1 cellular context compared by ENCODE assay signal in genomic region chr2:241770185-241770935, GRCh38.
TF ChIP-seq lines count a peak whose summit lies in the region.

No MANE protein-coding gene starts in this region.

TF ChIP-seq in HepG2, 621 proteins besides CTCF, POLR2A, EP300 and RAD21 (continued from another document and continues in another):
- TF ChIP-seq ZBTB49 (CRISPR knock-in tag; IDR thresholded peaks at IDR 0.05; ENCODE audit: borderline replicate concordance) (peak; percentile 92; the same call in 1 of the 2 replicates), HNF1A (IDR thresholded peaks at IDR 0.05; ENCODE audit: low read depth) (0 out of 2 replicates have a peak, but pooled peaks have one; percentile 20), HNF1A (CRISPR knock-in tag; IDR thresholded peaks at IDR 0.05; ENCODE audit: borderline replicate concordance) (peak; percentile 64; the same call in 1 of the 2 replicates), ARID5B (CRISPR knock-in tag; IDR thresholded peaks at IDR 0.05) (peak; percentile 83), ZNF616 (CRISPR knock-in tag; IDR thresholded peaks at IDR 0.05; ENCODE audit: low read depth) (peak; percentile 73; the same call in 1 of the 2 replicates), NFYB (CRISPR knock-in tag; IDR thresholded peaks at IDR 0.05) (0 out of 2 replicates have a peak, but pooled peaks have one; percentile 17), ZNF276 (CRISPR knock-in tag; IDR thresholded peaks at IDR 0.05; ENCODE audit: low read depth) (0 out of 2 replicates have a peak, but pooled peaks have one; percentile 31), ZBED4 (CRISPR knock-in tag; IDR thresholded peaks at IDR 0.05; ENCODE audit: borderline replicate concordance) (peak; percentile 95), BRD4 (CRISPR knock-in tag; IDR thresholded peaks at IDR 0.05) (peak; percentile 98), HMG20A (CRISPR knock-in tag; IDR thresholded peaks at IDR 0.05; ENCODE audit: borderline replicate concordance) (peak; percentile 81), CERS6 (CRISPR knock-in tag; IDR thresholded peaks at IDR 0.05) (no peak), ZNF20 (CRISPR knock-in tag; IDR thresholded peaks at IDR 0.05) (no peak), NPAS2 (CRISPR knock-in tag; IDR thresholded peaks at IDR 0.05; ENCODE audit: borderline replicate concordance) (no peak), TCF7L2 (IDR thresholded peaks at IDR 0.05; ENCODE audit: low read depth, low read length) (no peak), ZNF75D (CRISPR knock-in tag; IDR thresholded peaks at IDR 0.05; ENCODE audit: borderline replicate concordance) (no peak), HOXD1 (CRISPR knock-in tag; IDR thresholded peaks at IDR 0.05) (peak; percentile 71; the same call in 1 of the 2 replicates), KLF12 (CRISPR knock-in tag; IDR thresholded peaks at IDR 0.05; ENCODE audit: borderline replicate concordance) (peak; percentile 79), IRX3 (CRISPR knock-in tag; IDR thresholded peaks at IDR 0.05; ENCODE audit: borderline replicate concordance, low read depth) (peak; percentile 72; the same call in 1 of the 2 replicates), TCF7 (IDR thresholded peaks at IDR 0.05; ENCODE audit: low read depth) (no peak), ZMAT5 (CRISPR knock-in tag; IDR thresholded peaks at IDR 0.05; ENCODE audit: borderline replicate concordance, low read depth) (no peak), THAP9 (CRISPR knock-in tag; IDR thresholded peaks at IDR 0.05; ENCODE audit: borderline replicate concordance) (peak; percentile 46; the same call in 1 of the 2 replicates), SMAD1 (CRISPR knock-in tag; IDR thresholded peaks at IDR 0.05; ENCODE audit: borderline replicate concordance, low read depth) (no peak; the same call in 1 of the 2 replicates), ATRX (CRISPR knock-in tag; IDR thresholded peaks at IDR 0.05; ENCODE audit: borderline replicate concordance) (no peak; the same call in 1 of the 2 replicates), FOSL2 (CRISPR knock-in tag; IDR thresholded peaks at IDR 0.05) (peak; percentile 64), HNF4G (IDR thresholded peaks at IDR 0.05; ENCODE audit: borderline replicate concordance, low read depth, low read length) (peak; percentile 99), HNF4G (CRISPR knock-in tag; IDR thresholded peaks at IDR 0.05; ENCODE audit: borderline replicate concordance, low read depth) (peak; percentile 99), CBX5 (CRISPR knock-in tag; IDR thresholded peaks at IDR 0.05; ENCODE audit: borderline replicate concordance) (peak; percentile 94; the same call in 1 of the 2 replicates), ZNF260 (CRISPR knock-in tag; IDR thresholded peaks at IDR 0.05; ENCODE audit: borderline replicate concordance, low read depth) (0 out of 2 replicates have a peak, but pooled peaks have one; percentile 45), THAP11 (CRISPR knock-in tag; IDR thresholded peaks at IDR 0.05) (peak; percentile 79), BATF2 (CRISPR knock-in tag; IDR thresholded peaks at IDR 0.05) (no peak; the same call in 1 of the 2 replicates), ERF (CRISPR knock-in tag; IDR thresholded peaks at IDR 0.05) (peak; percentile 98), DNMT1 (CRISPR knock-in tag; IDR thresholded peaks at IDR 0.05) (no peak), SNAPC2 (CRISPR knock-in tag; IDR thresholded peaks at IDR 0.05) (peak; percentile 83; the same call in 1 of the 2 replicates), ZFP37 (CRISPR knock-in tag; IDR thresholded peaks at IDR 0.05; ENCODE audit: borderline replicate concordance) (peak; percentile 96), MIER3 (CRISPR knock-in tag; IDR thresholded peaks at IDR 0.05; ENCODE audit: borderline replicate concordance) (peak; percentile 98), NFE2L2 (IDR thresholded peaks at IDR 0.05; ENCODE audit: low read length) (no peak)
